In the genomic region with DNA sequence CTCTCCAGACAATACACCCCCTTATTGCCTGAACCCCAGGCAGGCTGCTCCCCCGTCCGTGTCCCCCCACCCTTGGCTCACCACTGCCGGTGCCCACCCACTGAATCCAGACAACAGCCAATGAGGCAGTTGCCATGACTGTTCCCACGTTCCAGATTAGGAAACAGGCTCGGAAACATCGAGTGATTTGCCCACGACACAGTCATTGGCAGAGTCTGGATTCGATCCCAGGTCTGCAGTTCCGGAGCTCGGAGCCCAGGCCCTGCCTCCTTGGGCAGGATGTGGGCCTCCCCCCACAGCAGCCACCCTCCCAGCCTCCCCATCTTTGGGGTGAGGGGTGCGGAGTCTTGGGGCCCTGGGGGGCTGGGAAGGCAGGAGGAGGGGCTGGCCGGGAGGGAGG, we compare ENCODE assay signal across 20 cellular contexts. TPM values are rescaled to one million over a fixed set of nuclear protein-coding genes. Genes with fewer than 3 reads are reported as not detected.
A peak's percentile ranks its signal among the peaks of the same experiment; 100 is the strongest.
DNase-seq lines count a peak whose midpoint lies in the region; ATAC-seq, FAIRE-seq and TF ChIP-seq lines count a peak whose summit lies in the region.
"Had no signal": no experiment of that assay in that cellular context is flagged by ENCODE, and none has a peak within 500 bp of the region (broad histone marks: within the 10 kb centered on the region; RNA-seq: fewer than 3 reads in every experiment).

No MANE protein-coding gene starts in this region.

- no peaks in the 10 kb centered on the region for H3K79me2 ChIP-seq in PC-9 (ENCODE audit: low read depth)

- TF ChIP-seq CTCF in PC-9 (conservative IDR thresholded peaks at IDR 0.05) (no peak), endothelial cell (IDR thresholded peaks at IDR 0.05; ENCODE audit: unreplicated experiment) (no peak)

- BruUV-seq in PC-9 (replicated peaks; lab: Mats Ljungman, UMichigan), result no TSS peak

- H3K36me3 ChIP-seq in PC-9 (ENCODE audit: low read depth), result no peaks in the 10 kb centered on the region
- H3K36me3 ChIP-seq: cardiac muscle cell, pancreas, uterus had no signal

- H3K36me3 Mint-ChIP-seq in endothelial cell (ENCODE audit: low read depth, unreplicated experiment), result no peaks in the 10 kb centered on the region
- H3K36me3 Mint-ChIP-seq: activated naive CD8-positive, alpha-beta T cell had no signal

- POLR2A ChIA-PET in PC-9 (lab: Charles Lee; ENCODE audit: unreplicated experiment), result interaction anchor here (0.7 kb wide), 1 partner anchor 228 kb away, joined by 4 read pairs; no protein-coding TSS in a partner anchor

- DNase-seq in AG08395 (ENCODE audit: low spot score) (peak; percentile 28), PC-9 (no peak), endothelial cell (ENCODE audit: low spot score) (no peak), nucleus accumbens (lab: John Stamatoyannopoulos, UW) (peak in 36 of 56 donors; percentile 20 to 84 (median 49)), GM12891 (ENCODE audit: insufficient read length, low spot score) (no peak)
- DNase-seq: activated CD4-positive, alpha-beta T cell treated with anti-CD3 and anti-CD28 coated beads for 36 hours; activated CD8-positive, alpha-beta memory T cell treated with anti-CD3 and anti-CD28 coated beads, Interleukin-2, amount 50 U/mL, for 4 hours; glutamatergic neuron; NCI-H2227 treated with DMSO at 0.1 percent for 48 hours; stimulated activated naive CD4-positive, alpha-beta T cell treated with Interleukin-2 at 50 U/mL for 16 hours; uterus had no signal

- TF ChIP-seq POLR2A in GM12891 (IDR thresholded peaks at IDR 0.05; ENCODE audit: low read depth, low read length), result no peak

- no peak overlapping the region for H3K4me3 ChIP-seq in PC-9
- H3K4me3 ChIP-seq: cardiac muscle cell, K562, pancreas, uterus had no signal

- H3K4me2 ChIP-seq in PC-9, result 0 out of 2 replicates have a peak overlapping the region, but pooled peaks have one; percentile 50

- peaks cover 16% of the 10 kb centered on the region for H3K4me1 ChIP-seq in PC-9 (replicated peaks; ENCODE audit: insufficient read depth)

- H3F3A ChIP-seq in PC-9 (ENCODE audit: insufficient read depth, low read depth), result no peaks in the 10 kb centered on the region

- H2AFZ ChIP-seq in PC-9, result no peak overlapping the region

- H3K4me1 Mint-ChIP-seq in endothelial cell (ENCODE audit: unreplicated experiment), result peaks cover 7% of the 10 kb centered on the region
- H3K4me1 Mint-ChIP-seq: activated CD4-positive, alpha-beta T cell treated with anti-CD3 and anti-CD28 coated beads for 36 hours had no signal

- H3K27me3 ChIP-seq in PC-9 (ENCODE audit: insufficient read depth, low read depth), result no peaks in the 10 kb centered on the region
- H3K27me3 ChIP-seq: cardiac muscle cell, pancreas, uterus had no signal

- no peaks in the 10 kb centered on the region for H3K9me3 ChIP-seq in PC-9 (ENCODE audit: insufficient read depth, low read depth)
- H3K9me3 ChIP-seq: pancreas, uterus had no signal

- H4K20me1 ChIP-seq in PC-9 (ENCODE audit: insufficient read depth), result no peaks in the 10 kb centered on the region

- H3K4me3 Mint-ChIP-seq in endothelial cell (ENCODE audit: unreplicated experiment), result no peak overlapping the region
- H3K4me3 Mint-ChIP-seq: activated CD4-positive, alpha-beta T cell treated with anti-CD3 and anti-CD28 coated beads for 36 hours; activated naive CD8-positive, alpha-beta T cell had no signal

- no peak for FAIRE-seq in GM12891 (lab: Jason Lieb, UNC)
- FAIRE-seq: D721Med, GM18507, K562, pancreas had no signal

- intact Hi-C loops in PC-9 (cut with micrococcal nuclease; ENCODE audit: unreplicated experiment), result no loop called here

- CTCF ChIA-PET in PC-9 (lab: Charles Lee), result interaction anchor here (0.7 kb wide), 1 partner anchor 13 kb away, joined by 3 read pairs; no protein-coding TSS in a partner anchor

- H3K27ac ChIP-seq in PC-9, result no peak overlapping the region
- H3K27ac ChIP-seq: cardiac muscle cell, pancreas had no signal

- peaks cover 9% of the 10 kb centered on the region for H3K27me3 Mint-ChIP-seq in endothelial cell (ENCODE audit: unreplicated experiment)
- H3K27me3 Mint-ChIP-seq: activated CD4-positive, alpha-beta T cell treated with anti-CD3 and anti-CD28 coated beads for 36 hours; activated naive CD8-positive, alpha-beta T cell had no signal

- peak overlapping the region; percentile 52 for H3K27ac Mint-ChIP-seq in endothelial cell (ENCODE audit: unreplicated experiment)
- H3K27ac Mint-ChIP-seq: activated CD4-positive, alpha-beta T cell treated with anti-CD3 and anti-CD28 coated beads for 36 hours; activated naive CD8-positive, alpha-beta T cell had no signal

- no peaks in the 10 kb centered on the region for H3K9me3 Mint-ChIP-seq in endothelial cell (ENCODE audit: unreplicated experiment)

- ATAC-seq in GM19395 (IDR thresholded peaks at IDR 0.05; ENCODE audit: unreplicated experiment) (no peak), HG03097 (IDR thresholded peaks at IDR 0.05; ENCODE audit: low FRiP score, unreplicated experiment) (no peak), HG03571 (IDR thresholded peaks at IDR 0.05; ENCODE audit: unreplicated experiment) (no peak)
- ATAC-seq: activated CD4-positive, alpha-beta T cell treated with anti-CD3 and anti-CD28 coated beads for 36 hours; K562 had no signal

- H3K9me2 ChIP-seq in PC-9 (ENCODE audit: insufficient read depth), result no peaks in the 10 kb centered on the region

TF ChIP-seq in GM12891, 5 proteins besides CTCF, POLR2A, EP300 and RAD21:
- TF ChIP-seq POU2F2 (IDR thresholded peaks at IDR 0.05; ENCODE audit: low read depth, low read length) (no peak), TAF1 (IDR thresholded peaks at IDR 0.05; ENCODE audit: low read depth, low read length) (no peak), POLR2AphosphoS5 (IDR thresholded peaks at IDR 0.05; ENCODE audit: low read depth, low read length) (no peak), PAX5 (IDR thresholded peaks at IDR 0.05; ENCODE audit: insufficient read depth, low read length, severe bottlenecking) (no peak), SPI1 (IDR thresholded peaks at IDR 0.05; ENCODE audit: low read depth, low read length) (no peak)

RNA-seq across cellular contexts. Expression of gene CLSTN1, which starts 20.3 kb away (rescaled TPM):
- 138 and 140 TPM in 2 replicates for total RNA-seq in PC-9 (2021)
- total RNA-seq in endothelial cell (ENCODE audit: unreplicated experiment), result 84.8 TPM
- 34.9 TPM for polyA plus RNA-seq in GM12891 (2012; ENCODE audit: low read depth, missing spikeins)

Comparison
In these comparisons a context has a peak if more than half of its experiments do, and no peak if none do; other contexts are left out.
1. DNase-seq: peak in AG08395 (single experiment) and nucleus accumbens (36 of 56); none in PC-9 (0 of 2), endothelial cell (single experiment) and GM12891 (single experiment).